Comparison of ENCODE assay signal across 1 cellular context in genomic region chr6:138545621-138545980, GRCh38.
A peak's percentile ranks its signal among the peaks of the same experiment; 100 is the strongest.
TF ChIP-seq lines count a peak whose summit lies in the region.

No MANE protein-coding gene starts in this region.

TF ChIP-seq in HepG2, 621 proteins besides CTCF, POLR2A, EP300 and RAD21 (continued from another document and continues in another):
- no peak for TF ChIP-seq ZBTB46 (CRISPR knock-in tag; IDR thresholded peaks at IDR 0.05; ENCODE audit: borderline replicate concordance)
- TF ChIP-seq GABPB1 (CRISPR knock-in tag; IDR thresholded peaks at IDR 0.05), result 0 out of 2 replicates have a peak, but pooled peaks have one; percentile 44
- no peak; the same call in 1 of the 2 replicates for TF ChIP-seq NFYC (CRISPR knock-in tag; IDR thresholded peaks at IDR 0.05)
- no peak for TF ChIP-seq FOXO4 (CRISPR knock-in tag; conservative IDR thresholded peaks at IDR 0.05)
- no peak for TF ChIP-seq ZNF280B (CRISPR knock-in tag; IDR thresholded peaks at IDR 0.05; ENCODE audit: borderline replicate concordance)
- TF ChIP-seq ZNF260 (CRISPR knock-in tag; IDR thresholded peaks at IDR 0.05; ENCODE audit: borderline replicate concordance, low read depth), result no peak
- no peak for TF ChIP-seq MBD4 (IDR thresholded peaks at IDR 0.05; ENCODE audit: borderline replicate concordance, low read length)
- TF ChIP-seq TBX3 (IDR thresholded peaks at IDR 0.05; ENCODE audit: borderline replicate concordance), result no peak
- no peak for TF ChIP-seq ZNF430 (CRISPR knock-in tag; IDR thresholded peaks at IDR 0.05)
- TF ChIP-seq NCOA5 (CRISPR knock-in tag; IDR thresholded peaks at IDR 0.05), result no peak
- TF ChIP-seq ZNF687 (CRISPR knock-in tag; IDR thresholded peaks at IDR 0.05), result peak; percentile 86
- no peak for TF ChIP-seq ZNF784 (CRISPR knock-in tag; IDR thresholded peaks at IDR 0.05; ENCODE audit: borderline replicate concordance)
- TF ChIP-seq HNRNPK (IDR thresholded peaks at IDR 0.05; ENCODE audit: low read depth, low read length, poor library complexity, severe bottlenecking), result no peak
- no peak for TF ChIP-seq POGK (CRISPR knock-in tag; conservative IDR thresholded peaks at IDR 0.05)
- peak; percentile 30; the same call in 1 of the 2 replicates for TF ChIP-seq KDM2A (CRISPR knock-in tag; IDR thresholded peaks at IDR 0.05; ENCODE audit: borderline replicate concordance, low read depth)
- TF ChIP-seq ESRRA (CRISPR knock-in tag; IDR thresholded peaks at IDR 0.05; ENCODE audit: low read depth), result 0 out of 2 replicates have a peak, but pooled peaks have one; percentile 34
- no peak for TF ChIP-seq PBX3 (CRISPR knock-in tag; IDR thresholded peaks at IDR 0.05; ENCODE audit: borderline replicate concordance)
- no peak for TF ChIP-seq GLI4 (CRISPR knock-in tag; IDR thresholded peaks at IDR 0.05; ENCODE audit: borderline replicate concordance)
- TF ChIP-seq ADNP (CRISPR knock-in tag; IDR thresholded peaks at IDR 0.05), result no peak
- no peak for TF ChIP-seq SOX13 (IDR thresholded peaks at IDR 0.05)
- TF ChIP-seq SOX13 (CRISPR knock-in tag; conservative IDR thresholded peaks at IDR 0.05 in 1 of 2, IDR thresholded peaks at IDR 0.05 in 1 of 2), result no peak
- peak; percentile 8; the same call in 1 of the 2 replicates for TF ChIP-seq MED1 (CRISPR knock-in tag; IDR thresholded peaks at IDR 0.05)
- TF ChIP-seq ZBTB38 (CRISPR knock-in tag; IDR thresholded peaks at IDR 0.05), result peak; percentile 97
- no peak for TF ChIP-seq ZKSCAN8 (CRISPR knock-in tag; IDR thresholded peaks at IDR 0.05; ENCODE audit: borderline replicate concordance)
- no peak for TF ChIP-seq HCFC1 (IDR thresholded peaks at IDR 0.05; ENCODE audit: low read depth, low read length)
- no peak for TF ChIP-seq ZNF441 (CRISPR knock-in tag; IDR thresholded peaks at IDR 0.05; ENCODE audit: borderline replicate concordance)
- 0 out of 2 replicates have a peak, but pooled peaks have one; percentile 15 for TF ChIP-seq ATF2 (CRISPR knock-in tag; IDR thresholded peaks at IDR 0.05)
- no peak for TF ChIP-seq MAFG (CRISPR knock-in tag; IDR thresholded peaks at IDR 0.05)
- peak; percentile 49; the same call in 1 of the 2 replicates for TF ChIP-seq GTF3A (CRISPR knock-in tag; conservative IDR thresholded peaks at IDR 0.05)
- TF ChIP-seq TEF (CRISPR knock-in tag; IDR thresholded peaks at IDR 0.05), result no peak
- TF ChIP-seq CREBL2 (CRISPR knock-in tag; IDR thresholded peaks at IDR 0.05; ENCODE audit: borderline replicate concordance), result no peak
- no peak for TF ChIP-seq ZBTB26 (CRISPR knock-in tag; IDR thresholded peaks at IDR 0.05; ENCODE audit: borderline replicate concordance)
- TF ChIP-seq ZNF335 (CRISPR knock-in tag; IDR thresholded peaks at IDR 0.05), result peak; percentile 75; the same call in 1 of the 2 replicates
- TF ChIP-seq PBX2 (CRISPR knock-in tag; IDR thresholded peaks at IDR 0.05), result no peak
- TF ChIP-seq NKX3-1 (CRISPR knock-in tag; IDR thresholded peaks at IDR 0.05), result no peak
- TF ChIP-seq ZNF605 (CRISPR knock-in tag; IDR thresholded peaks at IDR 0.05), result no peak
- no peak for TF ChIP-seq ZNF33A (CRISPR knock-in tag; IDR thresholded peaks at IDR 0.05; ENCODE audit: borderline replicate concordance)
